9 cellular contexts compared by ENCODE assay signal in the genomic region with DNA sequence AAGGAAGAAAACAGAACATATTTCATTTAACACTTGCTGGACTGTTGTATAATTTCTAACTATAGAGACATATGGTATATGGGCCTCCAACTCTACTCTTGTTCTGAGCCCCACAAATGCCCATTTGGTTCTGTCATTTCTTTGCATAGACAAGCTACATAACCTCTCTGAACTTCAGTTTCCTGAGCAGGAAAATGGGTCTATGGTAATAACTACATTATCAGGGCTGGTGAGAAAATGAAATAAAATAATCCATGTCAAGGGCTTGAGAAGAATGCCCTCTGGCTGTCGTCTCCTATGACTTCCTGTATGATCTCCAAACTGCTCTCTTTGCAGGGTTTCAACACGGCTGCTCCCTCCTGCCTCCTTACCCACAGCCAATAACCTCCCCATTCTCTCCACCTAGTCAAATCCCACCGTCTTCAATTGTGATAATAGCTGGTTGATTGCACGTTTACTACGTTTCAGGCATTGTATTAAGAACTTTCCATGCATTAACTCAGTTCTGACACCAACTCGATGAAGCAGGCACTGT. TPM values are rescaled to one million over a fixed set of nuclear protein-coding genes. Genes with fewer than 3 reads are reported as not detected.
DNase-seq lines count a peak whose midpoint lies in the region; ATAC-seq, FAIRE-seq and TF ChIP-seq lines count a peak whose summit lies in the region.
"Had no signal": no experiment of that assay in that cellular context is flagged by ENCODE, and none has a peak within 500 bp of the region (broad histone marks: within the 10 kb centered on the region; RNA-seq: fewer than 3 reads in every experiment).

No MANE protein-coding gene starts in this region.

- no peaks in the 10 kb centered on the region for H3K9me3 ChIP-seq in HUES48 (ENCODE audit: control insufficient read depth, insufficient read depth, low read length)
- no peaks in the 10 kb centered on the region for H3K9me3 ChIP-seq in mucosa of stomach (ENCODE audit: control insufficient read depth, low read length)

- no peaks in the 10 kb centered on the region for H3K27me3 ChIP-seq in HUES48 (ENCODE audit: control insufficient read depth, insufficient read depth, low read length)
- no peaks in the 10 kb centered on the region for H3K27me3 ChIP-seq in mucosa of stomach (ENCODE audit: control insufficient read depth, insufficient read depth, low read length)

- no peak for TF ChIP-seq CTCF in AG04449 (IDR thresholded peaks at IDR 0.05; ENCODE audit: insufficient read depth, low read length, missing control alignments)
- TF ChIP-seq CTCF in cardiac fibroblast (IDR thresholded peaks at IDR 0.05; ENCODE audit: low read depth, low read length): no peak

- H3K27ac ChIP-seq in HUES48 (ENCODE audit: low read depth, low read length): peak overlapping the region; percentile 97

- H3K4me3 ChIP-seq in AG04449 (ENCODE audit: low read depth, low read length) (peak overlapping the region; percentile 57), HUES48 (ENCODE audit: low read depth, low read length) (peak overlapping the region; percentile 64), cardiac fibroblast (replicated peaks in 1 of 2; ENCODE audit: low read depth in 2 of 2, low read length in 2 of 2) (peak overlapping the region; percentile 47 to 48), mucosa of stomach (ENCODE audit: low read length) (no peak overlapping the region)

- DNase-seq in AG04449 (ENCODE audit: low read depth, low spot score) (no peak), cardiac fibroblast (ENCODE audit: low read depth in 2 of 2) (peak; percentile 38 to 66), HuH-7.5 (ENCODE audit: low spot score) (no peak), kidney glomerular epithelial cell (lab: John Stamatoyannopoulos, UW) (no peak), frontal cortex (ENCODE audit: low spot score in 2 of 2) (no peak)

- no peaks in the 10 kb centered on the region for H3K36me3 ChIP-seq in HUES48 (ENCODE audit: control insufficient read depth, insufficient read depth, low read length)
- no peaks in the 10 kb centered on the region for H3K36me3 ChIP-seq in mucosa of stomach (ENCODE audit: control insufficient read depth, insufficient read depth, low read length)

- CTCF ChIA-PET in AG04449 (lab: Yijun Ruan, JAX): interaction anchor here (0.9 to 3.8 kb wide), 7 partner anchors 10 to 101 kb away, joined by 3 to 33 read pairs (median 4); partner anchors contain the start of genes SOX12 and ZCCHC3

- H3K4me1 ChIP-seq in HUES48 (ENCODE audit: control insufficient read depth, insufficient read depth, low read length): peaks cover 13% of the 10 kb centered on the region
- H3K4me1 ChIP-seq in mucosa of stomach (ENCODE audit: control insufficient read depth, insufficient read depth, low read length): no peaks in the 10 kb centered on the region

- POLR2A ChIA-PET in AG04449 (lab: Yijun Ruan, JAX): interaction anchor here (1.0 to 3.0 kb wide), 4 partner anchors 9 to 15 kb away, joined by 6 to 17 read pairs (median 12); partner anchors contain the start of gene SOX12

- no peak for ATAC-seq in HG03045 (IDR thresholded peaks at IDR 0.05; ENCODE audit: unreplicated experiment)

- peak overlapping the region; percentile 38 for H3K9ac ChIP-seq in HUES48 (ENCODE audit: low read depth, low read length)
- H3K9ac ChIP-seq in mucosa of stomach (ENCODE audit: low read length): peak overlapping the region; percentile 57

- no peak for FAIRE-seq in frontal cortex (lab: Jason Lieb, UNC)
- FAIRE-seq: GM18507 had no signal

RNA-seq across cellular contexts. Expression of gene ZCCHC3, which starts 12.0 kb away (rescaled TPM):
- total RNA-seq in frontal cortex: 26.9 TPM

RNA-seq across cellular contexts. Expression of gene SOX12, which starts 16.0 kb away (rescaled TPM):
- 7.7 TPM for total RNA-seq in frontal cortex

RNA-seq across cellular contexts. Expression of gene C20orf96, which starts 18.8 kb away (rescaled TPM):
- 7.3 TPM for total RNA-seq in frontal cortex

RNA-seq across cellular contexts. Expression of gene NRSN2, which starts 37.5 kb away (rescaled TPM):
- 26.1 TPM for total RNA-seq in frontal cortex

RNA-seq across cellular contexts. Expression of gene DEFB132, which starts 51.8 kb away (rescaled TPM):
- not detected for total RNA-seq in frontal cortex

Comparison
In these comparisons a context has a peak if more than half of its experiments do, and no peak if none do; other contexts are left out.
1. DNase-seq: peak in cardiac fibroblast (2 of 2); none in AG04449 (single experiment), HuH-7.5 (single experiment), kidney glomerular epithelial cell (single experiment) and frontal cortex (0 of 2).